29 cellular contexts compared by ENCODE assay signal in the genomic region with DNA sequence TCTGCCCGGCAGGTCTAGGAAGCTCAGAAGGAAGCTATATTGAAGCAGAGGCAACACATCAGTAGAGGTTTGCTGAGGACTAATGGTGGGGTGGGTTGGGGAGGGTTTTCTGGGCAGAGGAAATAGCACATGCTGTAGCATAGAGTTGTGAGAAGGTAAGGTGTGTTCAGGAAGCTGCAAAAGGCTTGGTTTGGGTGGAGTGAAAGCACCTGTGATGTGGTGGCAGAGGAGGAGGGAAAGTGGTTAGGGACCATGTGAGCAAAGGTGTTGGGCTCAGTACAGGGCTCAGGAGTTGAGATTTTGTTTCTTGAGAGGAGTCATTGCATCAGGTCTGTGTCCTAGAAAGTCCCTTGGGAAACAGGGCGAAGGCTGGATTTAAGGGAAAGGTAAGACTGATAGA.
"Had no signal": no experiment of that assay in that cellular context is flagged by ENCODE, and none has a peak within 500 bp of the region (broad histone marks: within the 10 kb centered on the region; RNA-seq: fewer than 3 reads in every experiment).

No MANE protein-coding gene starts in this region.

- H3K4me1 ChIP-seq: ascending aorta, gastrocnemius medialis, pancreas, prostate gland, thyroid gland, upper lobe of right lung had no signal

- H3K27ac ChIP-seq: ascending aorta, cardiac muscle cell, coronary artery, gastrocnemius medialis, pancreas, prostate gland, skin epidermis, thyroid gland, upper lobe of right lung had no signal

- H3K27me3 Mint-ChIP-seq: activated CD4-positive, alpha-beta memory T cell treated with anti-CD3 and anti-CD28 coated beads for 36 hours; activated naive CD8-positive, alpha-beta T cell treated with anti-CD3 and anti-CD28 coated beads, Interleukin-2, amount 10 ng/mL, durations not matched to agents 7 days and 5 days; effector memory CD8-positive, alpha-beta T cell; stimulated activated naive CD8-positive, alpha-beta T cell treated with anti-CD3 and anti-CD28 coated beads, Interleukin-15, Interleukin-2, amounts not matched to agents 100 ng/mL and 50 ng/mL, for 24 hours had no signal

- H3K4me3 ChIP-seq: ascending aorta, cardiac muscle cell, coronary artery, gastrocnemius medialis, mucosa of descending colon, pancreas, prostate gland, skin epidermis, thyroid gland, upper lobe of right lung had no signal

- H3K9ac ChIP-seq: SK-N-SH had no signal

- H3K4me1 Mint-ChIP-seq: activated B cell treated with CpG ODN at 0.5 μM for 24 hours, brain, neural crest cell had no signal

- H3K9me3 Mint-ChIP-seq: activated B cell treated with CpG ODN at 0.5 μM for 24 hours; activated CD4-positive, alpha-beta memory T cell treated with anti-CD3 and anti-CD28 coated beads for 36 hours; activated naive CD8-positive, alpha-beta T cell treated with anti-CD3 and anti-CD28 coated beads, Interleukin-2, amount 10 ng/mL, durations not matched to agents 7 days and 5 days; brain had no signal

- H3K9me3 ChIP-seq: ascending aorta, gastrocnemius medialis, mucosa of descending colon, pancreas, prostate gland, SK-N-SH, thyroid gland, upper lobe of right lung had no signal

- H3K36me3 ChIP-seq: ascending aorta, cardiac muscle cell, gastrocnemius medialis, pancreas, prostate gland, thyroid gland, upper lobe of right lung had no signal

- ATAC-seq: activated T-cell treated with anti-CD3 and anti-CD28 coated beads, Interleukin-2, amount 50 U/mL, for 72 hours; effector memory CD8-positive, alpha-beta T cell; gastrocnemius medialis; left ventricle myocardium superior; mucosa of descending colon; pancreas; sciatic nerve; upper lobe of right lung had no signal

- H3K9me2 ChIP-seq: SK-N-SH had no signal

- H3K27ac Mint-ChIP-seq: activated B cell treated with CpG ODN at 0.5 μM for 24 hours; activated CD4-positive, alpha-beta memory T cell treated with anti-CD3 and anti-CD28 coated beads for 36 hours; activated naive CD8-positive, alpha-beta T cell treated with anti-CD3 and anti-CD28 coated beads, Interleukin-2, amount 10 ng/mL, durations not matched to agents 7 days and 5 days; activated T-cell treated with anti-CD3 and anti-CD28 coated beads, Interleukin-2, amount 50 U/mL, for 72 hours; brain; effector memory CD8-positive, alpha-beta T cell; stimulated activated naive CD8-positive, alpha-beta T cell treated with anti-CD3 and anti-CD28 coated beads, Interleukin-15, Interleukin-2, amounts not matched to agents 100 ng/mL and 50 ng/mL, for 24 hours had no signal

- H3K4me3 Mint-ChIP-seq: activated B cell treated with CpG ODN at 0.5 μM for 24 hours; activated CD4-positive, alpha-beta memory T cell treated with anti-CD3 and anti-CD28 coated beads for 36 hours; activated naive CD8-positive, alpha-beta T cell treated with anti-CD3 and anti-CD28 coated beads, Interleukin-2, amount 10 ng/mL, durations not matched to agents 7 days and 5 days; activated T-cell treated with anti-CD3 and anti-CD28 coated beads, Interleukin-2, amount 50 U/mL, for 72 hours; brain; effector memory CD8-positive, alpha-beta T cell; neural crest cell; stimulated activated naive CD8-positive, alpha-beta T cell treated with anti-CD3 and anti-CD28 coated beads, Interleukin-15, Interleukin-2, amounts not matched to agents 100 ng/mL and 50 ng/mL, for 24 hours had no signal

- H3K36me3 Mint-ChIP-seq: activated CD4-positive, alpha-beta memory T cell treated with anti-CD3 and anti-CD28 coated beads for 36 hours; activated naive CD8-positive, alpha-beta T cell treated with anti-CD3 and anti-CD28 coated beads, Interleukin-2, amount 10 ng/mL, durations not matched to agents 7 days and 5 days; brain had no signal

- DNase-seq: activated B cell treated with CpG ODN at 0.5 μM for 24 hours; activated CD4-positive, alpha-beta memory T cell treated with anti-CD3 and anti-CD28 coated beads for 36 hours; activated effector memory CD4-positive, alpha-beta T cell treated with Interleukin-2 at 50 U/mL for 16 hours; activated naive CD8-positive, alpha-beta T cell treated with anti-CD3 and anti-CD28 coated beads, Interleukin-2, amount 10 ng/mL, durations not matched to agents 7 days and 5 days; activated T-cell treated with anti-CD3 and anti-CD28 coated beads, Interleukin-2, amount 50 U/mL, for 72 hours; effector memory CD8-positive, alpha-beta T cell; erythroblast; gastrocnemius medialis; glutamatergic neuron; left ventricle myocardium superior; mucosa of descending colon; nucleus accumbens; pancreas; retina; SK-N-SH; stimulated activated CD4-positive, alpha-beta T cell treated with anti-CD3 and anti-CD28 coated beads, Interleukin-12 subunit alpha, Interleukin-12 subunit beta, amount 100 ng/mL, for 4 hours; stimulated activated CD4-positive, alpha-beta T cell treated with anti-CD3 and anti-CD28 coated beads, Interleukin-4, amount 100 ng/mL, for 1 hour; SW 1271; thyroid gland; upper lobe of right lung had no signal

- H3K27me3 ChIP-seq: ascending aorta, cardiac muscle cell, gastrocnemius medialis, pancreas, thyroid gland, upper lobe of right lung had no signal

- H3K4me2 ChIP-seq: SK-N-SH had no signal
